In the genomic region with DNA sequence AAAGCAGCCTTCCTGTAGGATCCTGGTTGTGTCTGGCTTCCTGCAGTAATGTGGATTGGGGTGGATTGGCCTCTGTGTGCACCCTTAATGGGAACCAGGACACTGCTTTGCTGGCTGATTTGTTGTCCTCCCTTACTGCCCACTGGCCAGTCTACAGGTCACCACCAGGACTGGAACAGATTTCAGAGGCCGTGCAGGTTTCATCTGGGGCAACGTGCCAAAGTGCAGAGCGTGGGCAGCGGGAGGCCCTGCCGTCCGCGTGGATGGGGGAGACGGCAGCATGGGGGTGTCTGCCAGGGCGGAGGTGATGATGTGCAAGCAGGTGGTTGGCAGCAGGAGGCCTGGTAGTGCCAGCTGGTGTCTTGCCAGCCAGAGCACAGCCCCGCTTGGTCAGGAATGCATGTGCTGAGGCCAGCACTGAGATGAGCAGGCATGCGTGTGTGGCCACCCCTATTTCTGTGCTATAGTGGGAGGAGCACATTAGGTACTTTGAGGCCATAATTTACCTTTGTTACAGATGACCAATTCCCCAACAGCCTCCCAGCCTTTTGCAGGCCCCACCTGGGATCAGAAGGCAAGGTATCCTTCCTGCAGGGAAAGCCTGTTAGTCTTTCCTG, we compare ENCODE assay signal across 11 cellular contexts. TPM values are rescaled to one million over a fixed set of nuclear protein-coding genes. Genes with fewer than 3 reads are reported as not detected.
DNase-seq lines count a peak whose midpoint lies in the region; ATAC-seq and TF ChIP-seq lines count a peak whose summit lies in the region.
"Had no signal": no experiment of that assay in that cellular context is flagged by ENCODE, and none has a peak within 500 bp of the region (broad histone marks: within the 10 kb centered on the region; RNA-seq: fewer than 3 reads in every experiment).

No MANE protein-coding gene starts in this region.

- peaks cover 3% of the 10 kb centered on the region; the same call in 1 of the 2 replicates for H3K36me3 ChIP-seq in BE2C

- no peak overlapping the region for H3K4me3 ChIP-seq in BE2C (ENCODE audit: low read depth, low read length)

- H3K4me1 ChIP-seq in BE2C: no peaks in the 10 kb centered on the region

- intact Hi-C loops in left colon (cut with DNase I, micrococcal nuclease): no loop called here

- no peaks in the 10 kb centered on the region for H3K9me3 ChIP-seq in BE2C

- H3K27me3 ChIP-seq in BE2C: no peaks in the 10 kb centered on the region

- no peak for TF ChIP-seq CTCF in BE2C (IDR thresholded peaks at IDR 0.05; ENCODE audit: low read depth, low read length)

- ATAC-seq in left colon (peak; percentile 44), HG03025 (IDR thresholded peaks at IDR 0.05; ENCODE audit: low FRiP score, unreplicated experiment) (no peak)
- ATAC-seq: effector memory CD8-positive, alpha-beta T cell had no signal

- DNase-seq in DMS153 (lab: John Stamatoyannopoulos, UW) (peak; percentile 45), DMS153 treated with DMSO at 0.1 percent for 48 hours (lab: John Stamatoyannopoulos, UW; ENCODE audit: unreplicated experiment) (no peak), astrocyte of the hippocampus (ENCODE audit: low read depth, low spot score) (peak; percentile 66), left colon (no peak), superior temporal gyrus (ENCODE audit: extremely low spot score) (peak; percentile 20), BE2C (no peak)
- DNase-seq in activated CD4-positive, CD25-positive, alpha-beta regulatory T cell treated with anti-CD3 and anti-CD28 coated beads, Interleukin-2, amount 50 U/mL, for 72 hours: no peak
- DNase-seq: effector memory CD8-positive, alpha-beta T cell; GF-D8 had no signal

RNA-seq across cellular contexts. Expression of gene BCR, which starts 24.3 kb away (rescaled TPM):
- 10 to 100 TPM; 55.5 to 57.5 TPM for total RNA-seq in left colon
- polyA plus RNA-seq in BE2C (2012; ENCODE audit: insufficient read depth, insufficient read length, low read depth): 59.1 TPM

RNA-seq across cellular contexts. Expression of gene RAB36, which starts 59.4 kb away (rescaled TPM):
- 1 to 10 TPM; 1.1 to 1.2 TPM for total RNA-seq in left colon
- 2.8 TPM for polyA plus RNA-seq in BE2C (2012; ENCODE audit: insufficient read depth, insufficient read length, low read depth)
- total RNA-seq: T-helper 2 cell treated with Interferon-gamma antibody and Interleukin-4, amounts not matched to agents 100 ng/mL and 5 ng/mL, for 36 hours had no signal

Comparison
In these comparisons a context has a peak if more than half of its experiments do, and no peak if none do; other contexts are left out.
1. DNase-seq: peak in DMS153 (single experiment), astrocyte of the hippocampus (single experiment) and superior temporal gyrus (single experiment); none in DMS153 treated with DMSO at 0.1 percent for 48 hours (single experiment), left colon (0 of 2), activated CD4-positive, CD25-positive, alpha-beta regulatory T cell treated with anti-CD3 and anti-CD28 coated beads, Interleukin-2, amount 50 U/mL, for 72 hours (single experiment) and BE2C (single experiment).